ENCODE assay signal across 8 cellular contexts in the genomic region with DNA sequence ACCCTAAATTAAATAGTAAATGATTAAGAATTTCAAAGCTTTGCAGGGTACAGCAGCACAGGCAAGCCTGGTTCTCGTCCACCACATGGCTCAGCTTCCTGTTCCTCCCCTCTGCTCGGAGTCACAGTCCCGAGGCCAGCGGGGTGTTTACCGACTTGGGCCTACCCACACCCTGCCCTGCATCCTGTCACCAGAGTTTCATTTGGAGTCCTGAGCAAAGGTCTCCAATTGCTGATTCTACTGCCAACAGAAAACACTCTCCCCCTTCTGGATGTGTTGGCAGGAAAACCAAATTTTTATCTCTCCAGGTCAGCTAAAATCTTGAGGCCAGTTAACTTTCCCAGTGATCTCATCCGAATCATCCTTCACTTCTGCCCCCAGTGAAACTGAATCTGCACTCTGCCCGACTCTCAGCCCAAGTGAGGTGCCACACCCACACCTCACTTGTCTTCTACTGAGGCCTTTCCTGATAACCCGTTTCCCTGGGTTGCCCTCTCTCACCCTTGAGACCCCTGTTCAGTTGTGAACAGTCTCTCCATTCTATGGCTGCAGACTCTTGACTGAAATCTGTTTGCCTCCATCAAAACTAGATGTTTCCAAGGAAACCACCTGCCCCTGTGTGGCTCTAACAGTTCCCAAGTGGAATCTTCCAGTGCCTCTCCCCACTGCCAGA.
DNase-seq lines count a peak whose midpoint lies in the region; ATAC-seq and TF ChIP-seq lines count a peak whose summit lies in the region.

No MANE protein-coding gene starts in this region.

- H3K9me3 ChIP-seq in OCI-LY1 (ENCODE audit: low read length), result no peaks in the 10 kb centered on the region

- intact Hi-C loops in left cardiac atrium (cut with DNase I), result loop anchor here in 1 of 2 donors (10.0 kb wide), 1 partner anchor 130 kb away; no protein-coding TSS in a partner anchor

- no peaks in the 10 kb centered on the region for H3K9me2 ChIP-seq in OCI-LY1 (ENCODE audit: low read depth, low read length)

- DNase-seq in activated effector memory CD4-positive, alpha-beta T cell treated with Interleukin-2 at 50 U/mL for 16 hours, result peak; percentile 73
- peak; percentile 88 for DNase-seq in left cardiac atrium
- DNase-seq in stimulated activated CD4-positive, alpha-beta T cell treated with anti-CD3 and anti-CD28 coated beads, Interleukin-4, amount 100 ng/mL, for 24 hours, result peak; percentile 76
- no peak for DNase-seq in COLO829 (ENCODE audit: low spot score)
- no peak for DNase-seq in NCI-H345 (lab: John Stamatoyannopoulos, UW)

- H3K9ac ChIP-seq in OCI-LY1 (ENCODE audit: low read length), result peak overlapping the region; percentile 22; the same call in 1 of the 2 replicates

- no peaks in the 10 kb centered on the region for H3K36me3 ChIP-seq in OCI-LY1 (ENCODE audit: insufficient read depth, low read length)

- TF ChIP-seq CTCF in OCI-LY1 (IDR thresholded peaks at IDR 0.05; ENCODE audit: low read length), result no peak

- no peaks in the 10 kb centered on the region for H3K79me2 ChIP-seq in OCI-LY1 (ENCODE audit: insufficient read depth, low read length)

- H4K20me1 ChIP-seq in OCI-LY1 (ENCODE audit: insufficient read depth, low read length), result no peaks in the 10 kb centered on the region

- H3K27ac ChIP-seq in OCI-LY1 (ENCODE audit: low read depth, low read length, poor library complexity, severe bottlenecking), result peak overlapping the region; percentile 60

- H3K27me3 ChIP-seq in OCI-LY1 (ENCODE audit: insufficient read depth, low read length), result no peaks in the 10 kb centered on the region

- peaks cover 48% of the 10 kb centered on the region for H3K4me1 ChIP-seq in OCI-LY1 (ENCODE audit: insufficient read depth, low read length, severe bottlenecking)

- no peak overlapping the region for H3K4me3 ChIP-seq in OCI-LY1 (ENCODE audit: low read depth, low read length, poor library complexity, severe bottlenecking)

- H3F3A ChIP-seq in OCI-LY1 (ENCODE audit: insufficient read depth, low read length), result no peaks in the 10 kb centered on the region

- ATAC-seq in GM18498 (IDR thresholded peaks at IDR 0.05; ENCODE audit: unreplicated experiment), result peak; percentile 80
- ATAC-seq in HG02759 (IDR thresholded peaks at IDR 0.05; ENCODE audit: unreplicated experiment), result peak; percentile 83
- peak; percentile 91 to 92 for ATAC-seq in left cardiac atrium

- H2AFZ ChIP-seq in OCI-LY1 (ENCODE audit: low read length), result peak overlapping the region; percentile 62; the same call in 1 of the 2 replicates

- H3K4me2 ChIP-seq in OCI-LY1 (ENCODE audit: low read length), result no peak overlapping the region

Comparison
In these comparisons a context has a peak if more than half of its experiments do, and no peak if none do; other contexts are left out.
1. DNase-seq: peak in activated effector memory CD4-positive, alpha-beta T cell treated with Interleukin-2 at 50 U/mL for 16 hours (single experiment), left cardiac atrium (single experiment) and stimulated activated CD4-positive, alpha-beta T cell treated with anti-CD3 and anti-CD28 coated beads, Interleukin-4, amount 100 ng/mL, for 24 hours (single experiment); none in COLO829 (single experiment) and NCI-H345 (single experiment).
2. Peak in every context shown above with its lines, with median percentiles within 50 percentile points of each other: ATAC-seq.